ENCODE assay signal across 28 cellular contexts in the genomic region with DNA sequence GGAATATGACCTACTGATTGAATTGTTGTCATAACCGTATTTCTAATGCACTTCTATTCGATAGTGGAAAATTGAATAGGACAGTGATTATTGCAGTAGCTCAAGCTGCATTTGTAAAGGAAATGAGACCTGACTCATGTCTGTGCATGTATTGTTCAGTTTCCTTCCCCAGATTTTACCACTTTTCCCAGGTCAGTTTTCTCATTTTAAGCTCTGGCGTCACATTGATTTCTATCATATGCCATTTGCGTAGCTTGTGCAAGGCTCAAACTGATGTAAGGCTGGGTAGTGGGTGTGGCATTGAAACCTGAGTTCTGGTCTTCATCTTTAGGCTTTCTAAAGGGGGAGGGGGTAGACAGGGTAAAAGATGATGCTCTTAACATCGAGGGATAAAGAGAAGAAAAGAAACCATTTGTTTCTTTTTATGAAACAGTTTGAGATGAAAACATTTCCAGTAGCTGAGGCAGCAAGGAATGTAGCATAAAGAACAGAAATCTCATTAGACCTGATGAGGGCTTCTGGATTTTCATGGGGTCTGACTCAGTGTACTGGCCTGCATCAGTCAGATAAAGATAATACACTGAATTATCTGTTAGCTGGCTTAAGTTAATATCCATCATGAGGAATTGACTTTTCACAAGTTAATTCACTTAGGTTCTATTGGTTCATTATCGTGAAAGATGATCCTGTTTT.
DNase-seq lines count a peak whose midpoint lies in the region; ATAC-seq, FAIRE-seq and TF ChIP-seq lines count a peak whose summit lies in the region.
"Had no signal": no experiment of that assay in that cellular context is flagged by ENCODE, and none has a peak within 500 bp of the region (broad histone marks: within the 10 kb centered on the region; RNA-seq: fewer than 3 reads in every experiment).

No MANE protein-coding gene starts in this region.

- no peak overlapping the region for H3K9ac ChIP-seq in GM12878 (ENCODE audit: control insufficient read depth, insufficient read depth, low read length)

- CTCF ChIA-PET in GM12878 (lab: Yijun Ruan, JAX), result interaction anchor here (1.0 to 4.4 kb wide), 3 partner anchors 13 to 324 kb away, joined by 3 to 17 read pairs (median 3); no protein-coding TSS in a partner anchor

- TF ChIP-seq EP300 in GM12878 (IDR thresholded peaks at IDR 0.05; ENCODE audit: borderline replicate concordance in 1 of 2, control insufficient read depth in 1 of 2, low read depth in 2 of 2, low read length in 2 of 2) (no peak), gastroesophageal sphincter (IDR thresholded peaks at IDR 0.05) (no peak)

- SMC1A ChIA-PET in GM12878 (lab: Charles Lee; ENCODE audit: uncharacterized antibody, unreplicated experiment), result interaction anchor here (1.5 to 1.7 kb wide), 2 partner anchors 9 to 12 kb away, joined by 3 to 4 read pairs; no protein-coding TSS in a partner anchor

- no peak overlapping the region for H3K4me3 ChIP-seq in heart right ventricle
- no peak overlapping the region for H3K4me3 ChIP-seq in GM12878
- no peak overlapping the region for H3K4me3 ChIP-seq in gastroesophageal sphincter
- H3K4me3 ChIP-seq: GM23338, suprapubic skin had no signal

- TF ChIP-seq CTCF in heart right ventricle (IDR thresholded peaks at IDR 0.05) (no peak), GM12878 (IDR thresholded peaks at IDR 0.05 in 2 of 3, conservative IDR thresholded peaks at IDR 0.05 in 1 of 3; ENCODE audit: control insufficient read depth in 2 of 3, extremely low read depth in 1 of 3, insufficient read depth in 1 of 3, low read depth in 3 of 3, low read length in 3 of 3) (no peak), gastroesophageal sphincter (IDR thresholded peaks at IDR 0.05) (no peak)

- no peak overlapping the region for H2AFZ ChIP-seq in GM12878 (ENCODE audit: control insufficient read depth, low read depth, low read length)
- H2AFZ ChIP-seq: GM23338 had no signal

- H3K27me3 ChIP-seq in heart right ventricle, result peaks cover 0 to 3% (median 0%) of the 10 kb centered on the region in 7 donors
- no peaks in the 10 kb centered on the region for H3K27me3 ChIP-seq in GM12878 (replicated peaks in 1 of 2; ENCODE audit: control insufficient read depth in 2 of 2, insufficient read depth in 2 of 2, low read length in 1 of 2)
- peaks cover 7% of the 10 kb centered on the region for H3K27me3 ChIP-seq in gastroesophageal sphincter
- H3K27me3 ChIP-seq: suprapubic skin had no signal

- TF ChIP-seq POLR2A in GM12878 (IDR thresholded peaks at IDR 0.05; ENCODE audit: low read depth, low read length) (no peak), gastroesophageal sphincter (IDR thresholded peaks at IDR 0.05) (no peak)

- no peaks in the 10 kb centered on the region for H3K79me2 ChIP-seq in GM12878 (ENCODE audit: control insufficient read depth, insufficient read depth, low read length)

- 66 to 72% methylated on average over 6 of the region's 6 CpGs for WGBS in heart right ventricle, 2 donors
- 42% methylated on average over 6 of the region's 6 CpGs for WGBS in GM12878 (ENCODE audit: insufficient coverage, insufficient replicate concordance, low lambda C conversion rate, missing lambda C conversion rate)
- WGBS in gastroesophageal sphincter (ENCODE audit: low coverage in 1 of 2), 2 donors, result 68 to 77% methylated on average over 5 to 6 of the region's 6 CpGs

- no peaks in the 10 kb centered on the region for H3K9me3 ChIP-seq in heart right ventricle
- no peaks in the 10 kb centered on the region for H3K9me3 ChIP-seq in GM12878 (replicated peaks; ENCODE audit: control insufficient read depth, insufficient read depth, low read length)
- no peaks in the 10 kb centered on the region for H3K9me3 ChIP-seq in gastroesophageal sphincter
- H3K9me3 ChIP-seq: suprapubic skin had no signal

- H3K4me1 ChIP-seq in heart right ventricle, result peaks cover 0 to 62% (median 22%) of the 10 kb centered on the region in 9 donors
- no peaks in the 10 kb centered on the region for H3K4me1 ChIP-seq in GM12878 (ENCODE audit: control insufficient read depth, insufficient read depth, low read length)
- no peaks in the 10 kb centered on the region for H3K4me1 ChIP-seq in gastroesophageal sphincter
- H3K4me1 ChIP-seq: suprapubic skin had no signal

- peak in 6 of 8 donors; percentile 31 to 74 (median 54) for ATAC-seq in heart right ventricle
- no peak for ATAC-seq in GM12878
- ATAC-seq in gastroesophageal sphincter, result peak; percentile 25
- ATAC-seq in HG03469 (IDR thresholded peaks at IDR 0.05; ENCODE audit: unreplicated experiment), result no peak
- no peak for ATAC-seq in HG03108 (IDR thresholded peaks at IDR 0.05; ENCODE audit: unreplicated experiment)
- ATAC-seq: activated CD4-positive, alpha-beta T cell treated with anti-CD3 and anti-CD28 coated beads for 36 hours; activated CD8-positive, alpha-beta T cell treated with anti-CD3 and anti-CD28 coated beads for 36 hours; GM23338; natural killer cell treated with Interleukin-12 subunit alpha and Interleukin-12 subunit beta and Interleukin-15 and Interleukin-18, amount 100 ng/mL, for 72 hours; stimulated activated memory B cell treated with anti-CD40 and anti-IgM and Interleukin-4, amounts not matched to agents 10 μg/mL and 1 μg/mL and 100 μg/mL, for 72 hours had no signal

- POLR2A ChIA-PET in GM12878 (lab: Charles Lee), result no interaction called here

- no peak overlapping the region for H3K4me2 ChIP-seq in GM12878 (ENCODE audit: control insufficient read depth, insufficient read depth)
- H3K4me2 ChIP-seq: GM23338 had no signal

- H3K36me3 ChIP-seq in heart right ventricle (peaks cover 0 to 71% (median 3%) of the 10 kb centered on the region in 9 donors), GM12878 (ENCODE audit: control insufficient read depth in 2 of 2, insufficient read depth in 2 of 2, low read length in 1 of 2) (no peaks in the 10 kb centered on the region), gastroesophageal sphincter (peaks cover 0 to 5% of the 10 kb centered on the region in 2 donors)

- H4K20me1 ChIP-seq in GM12878 (ENCODE audit: control insufficient read depth, insufficient read depth), result no peaks in the 10 kb centered on the region

- RAD21 ChIA-PET in GM12878 (lab: Charles Lee; ENCODE audit: unreplicated experiment), result no interaction called here

- no TSS peak for BruUV-seq in GM12878 (replicated peaks; lab: Mats Ljungman, UMichigan)

- TF ChIP-seq RAD21 in GM12878 (IDR thresholded peaks at IDR 0.05; ENCODE audit: insufficient read depth, low read depth, low read length), result no peak

- intact Hi-C loops in heart right ventricle (cut with DNase I) (no loop called here), cardiac septum (cut with DNase I) (loop anchor here (2.0 to 5.0 kb wide), 2 partner anchors 29 to 89 kb away; no protein-coding TSS in a partner anchor), GM12878 (cut with micrococcal nuclease; ENCODE audit: unreplicated experiment) (no loop called here)

- in situ Hi-C loops in GM12878 (cut with MboI), result no loop called here

- peak; percentile 7 for FAIRE-seq in GM12878 (lab: Jason Lieb, UNC)

- peak overlapping the region; percentile 5 to 77 (median 56) for H3K27ac ChIP-seq in heart right ventricle
- no peak overlapping the region for H3K27ac ChIP-seq in GM12878 (ENCODE audit: control insufficient read depth, insufficient read depth)
- no peak overlapping the region for H3K27ac ChIP-seq in gastroesophageal sphincter
- peak overlapping the region; percentile 20 for H3K27ac ChIP-seq in substantia nigra (ENCODE audit: low read depth, low read length, poor library complexity, severe bottlenecking)
- H3K27ac ChIP-seq: suprapubic skin had no signal

- DNase-seq in heart right ventricle, result no peak
- no peak for DNase-seq in cardiac septum (ENCODE audit: low spot score)
- no peak for DNase-seq in GM12878 (ENCODE audit: low read depth, low spot score)
- DNase-seq in substantia nigra (lab: John Stamatoyannopoulos, UW), result no peak
- DNase-seq in NCI-H2107 treated with DMSO at 0.1 percent for 48 hours (lab: John Stamatoyannopoulos, UW; ENCODE audit: unreplicated experiment), result no peak
- DNase-seq: activated CD4-positive, alpha-beta T cell treated with anti-CD3 and anti-CD28 coated beads for 36 hours; activated CD8-positive, alpha-beta memory T cell treated with anti-CD3 and anti-CD28 coated beads, Interleukin-2, amount 50 U/mL, for 48 hours; activated CD8-positive, alpha-beta T cell treated with anti-CD3 and anti-CD28 coated beads for 36 hours; activated naive CD4-positive, alpha-beta T cell treated with Interleukin-2 at 50 U/mL for 16 hours; Calu3; DND-41; effector CD8-positive, alpha-beta T cell; erythroblast; GF-D8; mammary epithelial cell; NCI-H1048; NCI-H187; NCI-H2171 treated with DMSO at 0.1 percent for 48 hours; NCI-H510A treated with DMSO at 0.1 percent for 48 hours; occipital lobe; OCI-M1 had no signal

TF ChIP-seq in GM12878, 131 proteins besides CTCF, POLR2A, EP300 and RAD21:
- TF ChIP-seq JUND (IDR thresholded peaks at IDR 0.05; ENCODE audit: low read depth, low read length) (no peak), FOXK2 (IDR thresholded peaks at IDR 0.05) (no peak), RUNX3 (IDR thresholded peaks at IDR 0.05; ENCODE audit: low read length) (no peak), BCL11A (IDR thresholded peaks at IDR 0.05; ENCODE audit: low read depth, low read length) (no peak), MEF2A (IDR thresholded peaks at IDR 0.05; ENCODE audit: insufficient read depth, low read depth, low read length) (no peak), KDM1A (IDR thresholded peaks at IDR 0.05; ENCODE audit: borderline replicate concordance) (no peak)
- TF ChIP-seq, protein P1, sequence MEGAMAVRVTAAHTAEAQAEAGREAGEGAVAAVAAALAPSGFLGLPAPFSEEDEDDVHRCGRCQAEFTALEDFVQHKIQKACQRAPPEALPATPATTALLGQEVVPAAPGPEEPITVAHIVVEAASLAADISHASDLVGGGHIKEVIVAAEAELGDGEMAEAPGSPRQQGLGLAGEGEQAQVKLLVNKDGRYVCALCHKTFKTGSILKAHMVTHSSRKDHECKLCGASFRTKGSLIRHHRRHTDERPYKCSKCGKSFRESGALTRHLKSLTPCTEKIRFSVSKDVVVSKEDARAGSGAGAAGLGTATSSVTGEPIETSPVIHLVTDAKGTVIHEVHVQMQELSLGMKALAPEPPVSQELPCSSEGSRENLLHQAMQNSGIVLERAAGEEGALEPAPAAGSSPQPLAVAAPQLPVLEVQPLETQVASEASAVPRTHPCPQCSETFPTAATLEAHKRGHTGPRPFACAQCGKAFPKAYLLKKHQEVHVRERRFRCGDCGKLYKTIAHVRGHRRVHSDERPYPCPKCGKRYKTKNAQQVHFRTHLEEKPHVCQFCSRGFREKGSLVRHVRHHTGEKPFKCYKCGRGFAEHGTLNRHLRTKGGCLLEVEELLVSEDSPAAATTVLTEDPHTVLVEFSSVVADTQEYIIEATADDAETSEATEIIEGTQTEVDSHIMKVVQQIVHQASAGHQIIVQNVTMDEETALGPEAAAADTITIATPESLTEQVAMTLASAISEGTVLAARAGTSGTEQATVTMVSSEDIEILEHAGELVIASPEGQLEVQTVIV (IDR thresholded peaks at IDR 0.05; ENCODE audit: borderline replicate concordance, partially characterized antibody), result no peak

Comparison
In these comparisons a context has a peak if more than half of its experiments do, and no peak if none do; other contexts are left out.
1. ATAC-seq: peak in heart right ventricle (6 of 8) and gastroesophageal sphincter (single experiment); none in GM12878 (single experiment), HG03469 (single experiment) and HG03108 (single experiment).
2. H3K27ac ChIP-seq: peak in heart right ventricle (10 of 10) and substantia nigra (single experiment); none in GM12878 (single experiment) and gastroesophageal sphincter (0 of 4).